ENCODE assay signal across 1 cellular context in genomic region chr4:169912996-169913395, GRCh38.
TF ChIP-seq lines count a peak whose summit lies in the region.

No MANE protein-coding gene starts in this region.

TF ChIP-seq in GM23338, 12 proteins besides CTCF, POLR2A, EP300 and RAD21:
- TF ChIP-seq ZNF462 (CRISPR knock-in tag; IDR thresholded peaks at IDR 0.05) = no peak
- no peak for TF ChIP-seq POLR2AphosphoS5 (IDR thresholded peaks at IDR 0.05; ENCODE audit: low read depth)
- no peak for TF ChIP-seq ZNF114 (CRISPR knock-in tag; IDR thresholded peaks at IDR 0.05)
- TF ChIP-seq STAT1 (IDR thresholded peaks at IDR 0.05; ENCODE audit: unreplicated experiment) = no peak
- no peak for TF ChIP-seq JUNB (IDR thresholded peaks at IDR 0.05; ENCODE audit: unreplicated experiment)
